8 cellular contexts compared by ENCODE assay signal in genomic region chr5:60597570-60597969, GRCh38.
A peak's percentile ranks its signal among the peaks of the same experiment; 100 is the strongest.
DNase-seq lines count a peak whose midpoint lies in the region; ATAC-seq and TF ChIP-seq lines count a peak whose summit lies in the region.

No MANE protein-coding gene starts in this region.

- peak; percentile 86 for ATAC-seq in HG03280 (IDR thresholded peaks at IDR 0.05; ENCODE audit: unreplicated experiment)

- intact Hi-C loops in activated T-helper 1 cell treated with anti-CD3 and anti-CD28 coated beads, Interleukin-12 subunit alpha, Interleukin-12 subunit beta, Interleukin-2, Interleukin-4 antibody, amounts not matched to agents 30 ng/mL and 10 ng/mL and 1 ng/mL, durations not matched to agents 14 hours and 24 hours and 36 hours (cut with micrococcal nuclease), result no loop called here
- intact Hi-C loops in ovary (cut with DNase I), result no loop called here

- no peak for TF ChIP-seq POLR2A in ovary (IDR thresholded peaks at IDR 0.05)

- WGBS in ovary, 3 donors, result 52 to 61% (median 53%) methylated on average over 3 of the region's 3 CpGs

- no peaks in the 10 kb centered on the region for H3K27me3 Mint-ChIP-seq in activated T-helper 1 cell treated with anti-CD3 and anti-CD28 coated beads, Interleukin-12 subunit alpha, Interleukin-12 subunit beta, Interleukin-2, Interleukin-4 antibody, amounts not matched to agents 30 ng/mL and 10 ng/mL and 1 ng/mL, durations not matched to agents 14 hours and 24 hours and 36 hours (ENCODE audit: insufficient read depth)
- H3K27me3 Mint-ChIP-seq in chondrocyte (ENCODE audit: low read depth) (no peaks in the 10 kb centered on the region), osteocyte (ENCODE audit: unreplicated experiment) (no peaks in the 10 kb centered on the region)

- H3K27me3 ChIP-seq in ovary, result no peaks in the 10 kb centered on the region

- no peaks in the 10 kb centered on the region for H3K36me3 ChIP-seq in ovary

- H3K27ac ChIP-seq in ovary, result no peak overlapping the region

- H3K4me1 ChIP-seq in ovary (ENCODE audit: insufficient read depth), result no peaks in the 10 kb centered on the region

- no peaks in the 10 kb centered on the region for H3K9me3 Mint-ChIP-seq in activated T-helper 1 cell treated with anti-CD3 and anti-CD28 coated beads, Interleukin-12 subunit alpha, Interleukin-12 subunit beta, Interleukin-2, Interleukin-4 antibody, amounts not matched to agents 30 ng/mL and 10 ng/mL and 1 ng/mL, durations not matched to agents 14 hours and 24 hours and 36 hours
- H3K9me3 Mint-ChIP-seq in chondrocyte (ENCODE audit: low read depth) (peaks cover 20% of the 10 kb centered on the region), osteocyte (ENCODE audit: unreplicated experiment) (no peaks in the 10 kb centered on the region)

- peaks cover 26% of the 10 kb centered on the region for H3K4me1 Mint-ChIP-seq in activated T-helper 1 cell treated with anti-CD3 and anti-CD28 coated beads, Interleukin-12 subunit alpha, Interleukin-12 subunit beta, Interleukin-2, Interleukin-4 antibody, amounts not matched to agents 30 ng/mL and 10 ng/mL and 1 ng/mL, durations not matched to agents 14 hours and 24 hours and 36 hours (ENCODE audit: low read depth)
- H3K4me1 Mint-ChIP-seq in chondrocyte (ENCODE audit: low read depth) (peaks cover 43% of the 10 kb centered on the region), osteocyte (ENCODE audit: unreplicated experiment) (peaks cover 14% of the 10 kb centered on the region)

- no peak overlapping the region for H3K4me3 ChIP-seq in ovary

- peaks cover 17% of the 10 kb centered on the region for H3K36me3 Mint-ChIP-seq in activated T-helper 1 cell treated with anti-CD3 and anti-CD28 coated beads, Interleukin-12 subunit alpha, Interleukin-12 subunit beta, Interleukin-2, Interleukin-4 antibody, amounts not matched to agents 30 ng/mL and 10 ng/mL and 1 ng/mL, durations not matched to agents 14 hours and 24 hours and 36 hours (ENCODE audit: low read depth)
- H3K36me3 Mint-ChIP-seq in chondrocyte (ENCODE audit: low read depth) (no peaks in the 10 kb centered on the region), osteocyte (ENCODE audit: unreplicated experiment) (peaks cover 4% of the 10 kb centered on the region)

- no peak overlapping the region for H3K4me3 Mint-ChIP-seq in activated T-helper 1 cell treated with anti-CD3 and anti-CD28 coated beads, Interleukin-12 subunit alpha, Interleukin-12 subunit beta, Interleukin-2, Interleukin-4 antibody, amounts not matched to agents 30 ng/mL and 10 ng/mL and 1 ng/mL, durations not matched to agents 14 hours and 24 hours and 36 hours
- H3K4me3 Mint-ChIP-seq in chondrocyte (ENCODE audit: unreplicated experiment) (no peak overlapping the region), osteocyte (ENCODE audit: unreplicated experiment) (no peak overlapping the region)

- H3K27ac Mint-ChIP-seq in activated T-helper 1 cell treated with anti-CD3 and anti-CD28 coated beads, Interleukin-12 subunit alpha, Interleukin-12 subunit beta, Interleukin-2, Interleukin-4 antibody, amounts not matched to agents 30 ng/mL and 10 ng/mL and 1 ng/mL, durations not matched to agents 14 hours and 24 hours and 36 hours, result no peak overlapping the region
- H3K27ac Mint-ChIP-seq in chondrocyte (ENCODE audit: unreplicated experiment) (no peak overlapping the region), osteocyte (ENCODE audit: unreplicated experiment) (no peak overlapping the region)

- TF ChIP-seq CTCF in GM20000 (IDR thresholded peaks at IDR 0.05; ENCODE audit: extremely low read depth, missing control alignments) (no peak), ovary (IDR thresholded peaks at IDR 0.05) (no peak), chondrocyte (IDR thresholded peaks at IDR 0.05) (no peak), osteocyte (IDR thresholded peaks at IDR 0.05) (no peak)

- TF ChIP-seq EP300 in ovary (IDR thresholded peaks at IDR 0.05), result no peak

- DNase-seq in GDM1 (lab: John Stamatoyannopoulos, UW) (peak; percentile 74), GM20000 (ENCODE audit: low spot score) (peak; percentile 10), DMS114 treated with DMSO at 0.1 percent for 48 hours (lab: John Stamatoyannopoulos, UW; ENCODE audit: unreplicated experiment) (no peak), ovary (no peak), chondrocyte (ENCODE audit: low spot score) (no peak), osteocyte (ENCODE audit: extremely low spot score, unreplicated experiment) (no peak)
- peak; percentile 11 for DNase-seq in activated T-helper 1 cell treated with anti-CD3 and anti-CD28 coated beads, Interleukin-12 subunit alpha, Interleukin-12 subunit beta, Interleukin-2, Interleukin-4 antibody, amounts not matched to agents 30 ng/mL and 10 ng/mL and 1 ng/mL, durations not matched to agents 14 hours and 24 hours and 36 hours (ENCODE audit: low spot score)

- H3K9me3 ChIP-seq in ovary, result no peaks in the 10 kb centered on the region

Comparison
In these comparisons a context has a peak if more than half of its experiments do, and no peak if none do; other contexts are left out.
1. DNase-seq: peak in GDM1 (single experiment), GM20000 (single experiment) and activated T-helper 1 cell treated with anti-CD3 and anti-CD28 coated beads, Interleukin-12 subunit alpha, Interleukin-12 subunit beta, Interleukin-2, Interleukin-4 antibody, amounts not matched to agents 30 ng/mL and 10 ng/mL and 1 ng/mL, durations not matched to agents 14 hours and 24 hours and 36 hours (single experiment); none in DMS114 treated with DMSO at 0.1 percent for 48 hours (single experiment), ovary (0 of 5), chondrocyte (single experiment) and osteocyte (single experiment).